Comparison of ENCODE assay signal across 13 cellular contexts in the genomic region with DNA sequence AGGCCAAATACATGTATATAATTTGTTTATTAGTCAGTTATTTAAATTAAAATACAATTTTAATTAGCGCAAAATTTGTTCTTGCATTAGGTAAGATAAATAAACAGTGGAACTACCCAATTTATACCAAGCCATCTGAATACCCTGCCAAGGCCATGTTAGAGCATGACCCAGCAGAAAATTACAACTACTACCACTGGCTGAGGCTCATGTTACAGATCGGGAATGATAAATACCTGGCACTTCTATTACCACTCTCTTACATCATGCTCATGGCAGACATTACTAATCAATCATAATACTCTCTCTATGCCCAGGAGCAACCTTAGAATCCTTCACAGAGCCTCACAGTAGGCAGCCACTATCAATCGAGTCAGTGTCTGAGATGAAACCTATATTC. TPM values are rescaled to one million over a fixed set of nuclear protein-coding genes. Genes with fewer than 3 reads are reported as not detected.
DNase-seq lines count a peak whose midpoint lies in the region; ATAC-seq and TF ChIP-seq lines count a peak whose summit lies in the region.
"Had no signal": no experiment of that assay in that cellular context is flagged by ENCODE, and none has a peak within 500 bp of the region (broad histone marks: within the 10 kb centered on the region; RNA-seq: fewer than 3 reads in every experiment).

No MANE protein-coding gene starts in this region.

- no peaks in the 10 kb centered on the region for H3K27me3 ChIP-seq in SJCRH30
- H3K27me3 ChIP-seq: cardiac muscle cell had no signal

- no peak overlapping the region for H3K4me3 ChIP-seq in SJCRH30
- H3K4me3 ChIP-seq in fibroblast of the aortic adventitia (ENCODE audit: low read depth, low read length), result no peak overlapping the region
- H3K4me3 ChIP-seq: cardiac muscle cell had no signal

- TF ChIP-seq CTCF in fibroblast of the aortic adventitia (IDR thresholded peaks at IDR 0.05; ENCODE audit: insufficient read depth, low read length), result no peak

- ATAC-seq in GM19351 (IDR thresholded peaks at IDR 0.05; ENCODE audit: unreplicated experiment) (no peak), HG02610 (IDR thresholded peaks at IDR 0.05; ENCODE audit: unreplicated experiment) (no peak), GM21717 (IDR thresholded peaks at IDR 0.05; ENCODE audit: unreplicated experiment) (no peak)

- H3K9me3 ChIP-seq in SJCRH30 (replicated peaks), result no peaks in the 10 kb centered on the region

- DNase-seq in DMS 273 treated with DMSO at 0.1 percent for 48 hours (lab: John Stamatoyannopoulos, UW), result peak; percentile 72
- DNase-seq in NCI-H2029 (lab: John Stamatoyannopoulos, UW), result peak; percentile 46
- DNase-seq in SJCRH30, result peak; percentile 5 to 48
- peak; percentile 40 for DNase-seq in fibroblast of the aortic adventitia (ENCODE audit: low read depth)
- no peak for DNase-seq in DMS153 (lab: John Stamatoyannopoulos, UW)
- DNase-seq: activated CD4-positive, alpha-beta T cell treated with anti-CD3 and anti-CD28 coated beads for 4 hours; kidney glomerular epithelial cell; SIG-M5 had no signal

- H3K4me1 ChIP-seq in SJCRH30, result peaks cover 19% of the 10 kb centered on the region

- H3K27ac ChIP-seq in SJCRH30, result no peak overlapping the region
- H3K27ac ChIP-seq: cardiac muscle cell had no signal

- H3K36me3 ChIP-seq in SJCRH30, result no peaks in the 10 kb centered on the region
- H3K36me3 ChIP-seq: cardiac muscle cell had no signal

RNA-seq across cellular contexts. Expression of a gene that starts 21.2 kb away (rescaled TPM):
- total RNA-seq in SJCRH30 (2014; rRNA removed; shearing (Covaris generic)), result 0.66 and 1.0 TPM in 2 replicates
- not detected in 2 replicates for total RNA-seq in fibroblast of the aortic adventitia (ENCODE audit: low replicate concordance)
- total RNA-seq: fibroblast of villous mesenchyme had no signal

RNA-seq across cellular contexts. Expression of a gene that starts 58.9 kb away (rescaled TPM):
- 29.4 and 30.5 TPM in 2 replicates for total RNA-seq in SJCRH30 (2014; rRNA removed; shearing (Covaris generic))
- 108 and 177 TPM in 2 replicates for total RNA-seq in fibroblast of the aortic adventitia (ENCODE audit: low replicate concordance)
